In genomic region chr3:72728329-72728889, GRCh38 we compare ENCODE assay signal across 26 cellular contexts.
"Had no signal": no experiment of that assay in that cellular context is flagged by ENCODE, and none has a peak within 500 bp of the region (broad histone marks: within the 10 kb centered on the region; RNA-seq: fewer than 3 reads in every experiment).

No MANE protein-coding gene starts in this region.

- H3K27me3 ChIP-seq: MG63, SJCRH30 had no signal

- H3K27me3 Mint-ChIP-seq: activated naive CD4-positive, alpha-beta T cell treated with anti-CD3 and anti-CD28 coated beads, Interleukin-2, amount 50 U/mL, for 24 hours; activated T-cell treated with anti-CD3 and anti-CD28 coated beads, Interleukin-2, amount 50 U/mL, for 24 hours; brain had no signal

- ATAC-seq: activated CD4-positive, alpha-beta T cell treated with anti-CD3 and anti-CD28 coated beads for 36 hours; activated CD8-positive, alpha-beta T cell treated with anti-CD3 and anti-CD28 coated beads for 36 hours; Panc1 had no signal

- H3K27ac Mint-ChIP-seq: activated CD4-positive, alpha-beta T cell treated with anti-CD3 and anti-CD28 coated beads for 36 hours; activated CD8-positive, alpha-beta T cell treated with anti-CD3 and anti-CD28 coated beads for 36 hours; activated naive CD4-positive, alpha-beta T cell treated with anti-CD3 and anti-CD28 coated beads, Interleukin-2, amount 50 U/mL, for 24 hours; activated T-cell treated with anti-CD3 and anti-CD28 coated beads, Interleukin-2, amount 50 U/mL, for 24 hours; activated T-helper 1 cell treated with anti-CD3 and anti-CD28 coated beads, Interleukin-12 subunit alpha, Interleukin-12 subunit beta, Interleukin-2, Interleukin-4 antibody, amounts not matched to agents 30 ng/mL and 10 ng/mL and 1 ng/mL, durations not matched to agents 14 hours and 24 hours and 36 hours; brain had no signal

- H3K36me3 ChIP-seq: MG63, SJCRH30, WERI-Rb-1 had no signal

- H3K4me3 ChIP-seq: MG63, SJCRH30 had no signal

- H3K4me3 Mint-ChIP-seq: activated CD4-positive, alpha-beta T cell treated with anti-CD3 and anti-CD28 coated beads for 36 hours; activated CD8-positive, alpha-beta T cell treated with anti-CD3 and anti-CD28 coated beads for 36 hours; activated naive CD4-positive, alpha-beta T cell treated with anti-CD3 and anti-CD28 coated beads, Interleukin-2, amount 50 U/mL, for 24 hours; activated T-cell treated with anti-CD3 and anti-CD28 coated beads, Interleukin-2, amount 50 U/mL, for 24 hours; activated T-helper 1 cell treated with anti-CD3 and anti-CD28 coated beads, Interleukin-12 subunit alpha, Interleukin-12 subunit beta, Interleukin-2, Interleukin-4 antibody, amounts not matched to agents 30 ng/mL and 10 ng/mL and 1 ng/mL, durations not matched to agents 14 hours and 24 hours and 36 hours; brain had no signal

- H3K9me3 ChIP-seq: MG63, SJCRH30, SK-N-SH had no signal

- H3K4me1 ChIP-seq: SJCRH30 had no signal

- H3K27ac ChIP-seq: SJCRH30, WERI-Rb-1 had no signal

- H3K9ac ChIP-seq: SK-N-SH had no signal

- H3K36me3 Mint-ChIP-seq: brain had no signal

- DNase-seq: activated CD4-positive, alpha-beta T cell treated with anti-CD3 and anti-CD28 coated beads for 36 hours; activated CD8-positive, alpha-beta T cell treated with anti-CD3 and anti-CD28 coated beads for 36 hours; activated effector memory CD4-positive, alpha-beta T cell treated with Interleukin-2 at 50 U/mL for 16 hours; activated naive CD4-positive, alpha-beta T cell; activated T-cell treated with anti-CD3 and anti-CD28 coated beads, Interleukin-2, amount 50 U/mL, for 24 hours; aorta; MG63; MV-4-11; NCI-H1105; NCI-H1436; NCI-H1694 treated with DMSO at 0.1 percent for 48 hours; NCI-H2029 treated with DMSO at 0.1 percent for 48 hours; NCI-H2227 treated with DMSO at 0.1 percent for 48 hours; NCI-H446 treated with DMSO at 0.1 percent for 48 hours; NCI-H524 treated with DMSO at 0.1 percent for 48 hours; NCI-H748 treated with DMSO at 0.1 percent for 48 hours; Right ventricle myocardium superior; RPMI8226; SJCRH30; T-helper 1 cell; WERI-Rb-1 had no signal

- H3K4me2 ChIP-seq: SK-N-SH had no signal
